8 cellular contexts compared by ENCODE assay signal in the genomic region with DNA sequence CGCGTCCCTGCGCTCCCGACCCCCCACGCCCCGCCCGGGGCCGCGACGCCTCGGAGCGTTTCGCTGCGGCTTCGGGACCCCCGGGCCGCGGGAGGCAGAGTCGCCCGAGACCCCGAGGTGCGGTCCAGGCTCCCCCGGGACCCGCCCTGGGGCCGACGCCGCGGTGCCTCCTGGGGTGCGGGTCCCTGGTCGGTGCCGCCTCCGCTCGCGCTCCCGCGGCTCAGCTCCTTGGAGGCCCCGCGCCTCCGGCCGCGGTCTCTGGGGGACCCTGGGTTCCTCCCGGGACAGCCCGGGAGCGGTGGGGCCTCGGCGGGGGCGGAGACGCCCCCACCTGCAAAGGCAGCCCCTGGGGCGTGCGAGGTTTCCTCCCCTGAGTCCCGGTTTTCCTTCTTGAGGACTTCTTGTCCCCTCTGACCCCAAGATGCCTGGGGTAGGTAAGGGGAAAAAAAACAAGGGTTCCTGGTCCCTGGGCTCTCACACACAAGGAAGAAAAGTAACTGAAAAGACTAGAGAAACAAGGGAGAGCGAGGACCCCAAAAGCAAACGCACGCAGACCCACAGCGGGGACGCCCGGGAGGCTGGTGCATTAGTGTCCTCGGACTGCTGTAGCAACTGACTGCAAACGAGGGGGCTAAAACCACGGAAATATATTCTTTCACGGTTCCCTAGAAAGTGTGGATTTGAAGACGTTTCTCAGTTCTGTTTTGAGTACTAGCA. TPM values are rescaled to one million over a fixed set of nuclear protein-coding genes. Genes with fewer than 3 reads are reported as not detected.
DNase-seq lines count a peak whose midpoint lies in the region; ATAC-seq and TF ChIP-seq lines count a peak whose summit lies in the region.

No MANE protein-coding gene starts in this region.

- H3K4me1 ChIP-seq in suprapubic skin, result peaks cover 15% of the 10 kb centered on the region

- no peak for TF ChIP-seq POLR2A in suprapubic skin (IDR thresholded peaks at IDR 0.05)

- no peaks in the 10 kb centered on the region for H3K9me3 ChIP-seq in suprapubic skin

- H3K27ac ChIP-seq in suprapubic skin, result peak overlapping the region; percentile 89

- TF ChIP-seq EP300 in suprapubic skin (IDR thresholded peaks at IDR 0.05), result no peak

- peak overlapping the region; percentile 73 for H3K4me3 Mint-ChIP-seq in activated naive CD8-positive, alpha-beta T cell treated with anti-CD3 and anti-CD28 coated beads for 36 hours
- H3K4me3 Mint-ChIP-seq in immature natural killer cell, result peak overlapping the region; percentile 75 to 84 (median 78)

- peaks cover 2% of the 10 kb centered on the region for H3K9me3 Mint-ChIP-seq in activated naive CD8-positive, alpha-beta T cell treated with anti-CD3 and anti-CD28 coated beads for 36 hours
- H3K9me3 Mint-ChIP-seq in immature natural killer cell, result peaks cover 0 to 4% (median 2%) of the 10 kb centered on the region in 6 donors

- DNase-seq in ELR (ENCODE audit: low read depth) (peak; percentile 15), immature natural killer cell (no peak), suprapubic skin (ENCODE audit: low spot score in 2 of 2) (no peak), H4 (ENCODE audit: low spot score) (no peak), nucleus accumbens (lab: John Stamatoyannopoulos, UW) (no peak)
- peak; percentile 19 for DNase-seq in activated naive CD8-positive, alpha-beta T cell treated with anti-CD3 and anti-CD28 coated beads for 36 hours
- DNase-seq in NK-92 treated with Interleukin-12 subunit alpha and Interleukin-12 subunit beta, amount 100 ng/mL, for 24 hours (lab: John Stamatoyannopoulos, UW), result no peak

- peak; percentile 17 for ATAC-seq in HG02763 (IDR thresholded peaks at IDR 0.05; ENCODE audit: unreplicated experiment)

- no peak for TF ChIP-seq CTCF in suprapubic skin (IDR thresholded peaks at IDR 0.05)

- 3% methylated on average over 48 of the region's 62 CpGs for WGBS in suprapubic skin

- H3K36me3 ChIP-seq in suprapubic skin, result peaks cover 4% of the 10 kb centered on the region

- peaks cover 5% of the 10 kb centered on the region for H3K4me1 Mint-ChIP-seq in activated naive CD8-positive, alpha-beta T cell treated with anti-CD3 and anti-CD28 coated beads for 36 hours
- peaks cover 19 to 22% of the 10 kb centered on the region in 2 donors for H3K4me1 Mint-ChIP-seq in immature natural killer cell

- H3K27me3 ChIP-seq in suprapubic skin, result no peaks in the 10 kb centered on the region

- H3K4me3 ChIP-seq in suprapubic skin, result peak overlapping the region; percentile 84

- no peaks in the 10 kb centered on the region for H3K27me3 Mint-ChIP-seq in activated naive CD8-positive, alpha-beta T cell treated with anti-CD3 and anti-CD28 coated beads for 36 hours
- H3K27me3 Mint-ChIP-seq in immature natural killer cell (ENCODE audit: low read depth in 3 of 3), result peaks cover 4 to 9% (median 9%) of the 10 kb centered on the region in 3 donors

- H3K36me3 Mint-ChIP-seq in activated naive CD8-positive, alpha-beta T cell treated with anti-CD3 and anti-CD28 coated beads for 36 hours, result peaks cover 11% of the 10 kb centered on the region
- H3K36me3 Mint-ChIP-seq in immature natural killer cell, result peaks cover 0 to 7% (median 6%) of the 10 kb centered on the region in 3 donors

- H3K27ac Mint-ChIP-seq in activated naive CD8-positive, alpha-beta T cell treated with anti-CD3 and anti-CD28 coated beads for 36 hours, result no peak overlapping the region
- peak overlapping the region in 2 of 6 donors; percentile 19 to 61 for H3K27ac Mint-ChIP-seq in immature natural killer cell

RNA-seq across cellular contexts. Expression of gene ZNF555, which starts 0.7 kb away (rescaled TPM):
- 1 to 10 TPM; 1.5 to 1.9 TPM for total RNA-seq in activated naive CD8-positive, alpha-beta T cell treated with anti-CD3 and anti-CD28 coated beads for 36 hours
- polyA plus RNA-seq in immature natural killer cell, result 1 to 10 TPM; 3.2 to 7.1 (median 3.8) TPM
- total RNA-seq in suprapubic skin, result 1 to 10 TPM; 2.5 to 7.6 (median 4.5) TPM
- total RNA-seq in H4 (2014; rRNA removed; shearing (Covaris generic)), result 3.0 and 4.8 TPM in 2 replicates

RNA-seq across cellular contexts. Expression of gene ZNF554, which starts 22.3 kb away (rescaled TPM):
- total RNA-seq in activated naive CD8-positive, alpha-beta T cell treated with anti-CD3 and anti-CD28 coated beads for 36 hours, result 1 to 10 TPM; 1.2 to 1.3 TPM
- polyA plus RNA-seq in immature natural killer cell, result 1 to 10 TPM in 1 of 3 donors, under 1 TPM in 1, not detected in 1; 0.87 to 4.1 TPM
- 1 to 10 TPM; 2.3 to 9.8 (median 5.6) TPM for total RNA-seq in suprapubic skin
- 1.5 and 1.8 TPM in 2 replicates for total RNA-seq in H4 (2014; rRNA removed; shearing (Covaris generic))

RNA-seq across cellular contexts. Expression of gene ZNF556, which starts 25.1 kb away (rescaled TPM):
- total RNA-seq in activated naive CD8-positive, alpha-beta T cell treated with anti-CD3 and anti-CD28 coated beads for 36 hours, result not detected
- polyA plus RNA-seq in immature natural killer cell, result not detected
- not detected for total RNA-seq in suprapubic skin
- not detected in 2 replicates for total RNA-seq in H4 (2014; rRNA removed; shearing (Covaris generic))

RNA-seq across cellular contexts. Expression of gene THOP1, which starts 56.7 kb away (rescaled TPM):
- total RNA-seq in activated naive CD8-positive, alpha-beta T cell treated with anti-CD3 and anti-CD28 coated beads for 36 hours, result 100 to 1,000 TPM; 164 to 170 TPM
- 10 to 100 TPM; 20.0 to 39.9 (median 31.6) TPM for polyA plus RNA-seq in immature natural killer cell
- total RNA-seq in suprapubic skin, result 10 to 100 TPM; 31.6 to 55.0 (median 41.4) TPM
- 74.8 and 107 TPM in 2 replicates for total RNA-seq in H4 (2014; rRNA removed; shearing (Covaris generic))

RNA-seq across cellular contexts. Expression of gene ZNF57, which starts 58.7 kb away (rescaled TPM):
- 1 to 10 TPM; 4.2 to 5.3 TPM for total RNA-seq in activated naive CD8-positive, alpha-beta T cell treated with anti-CD3 and anti-CD28 coated beads for 36 hours
- 1 to 10 TPM; 3.4 to 8.5 (median 3.7) TPM for polyA plus RNA-seq in immature natural killer cell
- total RNA-seq in suprapubic skin, result 10 to 100 TPM; 16.2 to 46.2 (median 23.4) TPM
- total RNA-seq in H4 (2014; rRNA removed; shearing (Covaris generic)), result 3.4 and 7.3 TPM in 2 replicates

Comparison
In these comparisons a context has a peak if more than half of its experiments do, and no peak if none do; other contexts are left out.
1. DNase-seq: peak in ELR (single experiment) and activated naive CD8-positive, alpha-beta T cell treated with anti-CD3 and anti-CD28 coated beads for 36 hours (single experiment); none in immature natural killer cell (0 of 3), suprapubic skin (0 of 2), H4 (single experiment), nucleus accumbens (0 of 56) and NK-92 treated with Interleukin-12 subunit alpha and Interleukin-12 subunit beta, amount 100 ng/mL, for 24 hours (single experiment).